ENCODE assay signal across 1 cellular context in genomic region chr1:27668808-27669723, GRCh38.
TF ChIP-seq lines count a peak whose summit lies in the region.

No MANE protein-coding gene starts in this region.

TF ChIP-seq in HepG2, 621 proteins besides CTCF, POLR2A, EP300 and RAD21 (continued from another document and continues in another):
- peak; percentile 78 for TF ChIP-seq ZNF687 (CRISPR knock-in tag; IDR thresholded peaks at IDR 0.05)
- no peak for TF ChIP-seq TEAD2 (CRISPR knock-in tag; IDR thresholded peaks at IDR 0.05)
- TF ChIP-seq MIER3 (CRISPR knock-in tag; IDR thresholded peaks at IDR 0.05; ENCODE audit: borderline replicate concordance) = no peak
- no peak for TF ChIP-seq USF2 (IDR thresholded peaks at IDR 0.05; ENCODE audit: low read depth, low read length)
- TF ChIP-seq USF2 (CRISPR knock-in tag; IDR thresholded peaks at IDR 0.05; ENCODE audit: borderline replicate concordance) = no peak
- peak; percentile 84 for TF ChIP-seq STAG1 (CRISPR knock-in tag; IDR thresholded peaks at IDR 0.05)
- TF ChIP-seq ARID3A (IDR thresholded peaks at IDR 0.05; ENCODE audit: low read depth, low read length) = no peak
- peak; percentile 45 for TF ChIP-seq MNT (IDR thresholded peaks at IDR 0.05)
- TF ChIP-seq ZNF598 (CRISPR knock-in tag; IDR thresholded peaks at IDR 0.05; ENCODE audit: borderline replicate concordance) = peak; percentile 46; the same call in 1 of the 2 replicates
- TF ChIP-seq CEBPG (CRISPR knock-in tag; IDR thresholded peaks at IDR 0.05) = no peak
- 0 out of 2 replicates have a peak, but pooled peaks have one; percentile 42 for TF ChIP-seq HOXA5 (CRISPR knock-in tag; IDR thresholded peaks at IDR 0.05)
- 0 out of 2 replicates have a peak, but pooled peaks have one; percentile 27 for TF ChIP-seq YEATS4 (CRISPR knock-in tag; IDR thresholded peaks at IDR 0.05; ENCODE audit: borderline replicate concordance)
- TF ChIP-seq MEIS1 (CRISPR knock-in tag; IDR thresholded peaks at IDR 0.05; ENCODE audit: borderline replicate concordance) = no peak
- peak; percentile 78; the same call in 1 of the 2 replicates for TF ChIP-seq ZNF441 (CRISPR knock-in tag; IDR thresholded peaks at IDR 0.05; ENCODE audit: borderline replicate concordance)
- TF ChIP-seq TBL1XR1 (IDR thresholded peaks at IDR 0.05; ENCODE audit: borderline replicate concordance, low read length, partially characterized antibody) = no peak
- TF ChIP-seq SMYD3 (CRISPR knock-in tag; IDR thresholded peaks at IDR 0.05) = no peak
- TF ChIP-seq TBX2 (CRISPR knock-in tag; IDR thresholded peaks at IDR 0.05; ENCODE audit: borderline replicate concordance) = 0 out of 2 replicates have a peak, but pooled peaks have one; percentile 19
- 0 out of 2 replicates have a peak, but pooled peaks have one; percentile 34 for TF ChIP-seq ARID5B (CRISPR knock-in tag; IDR thresholded peaks at IDR 0.05)
- no peak for TF ChIP-seq XBP1 (CRISPR knock-in tag; IDR thresholded peaks at IDR 0.05)
- no peak for TF ChIP-seq HHEX (CRISPR knock-in tag; IDR thresholded peaks at IDR 0.05)
- TF ChIP-seq POLR2G (IDR thresholded peaks at IDR 0.05; ENCODE audit: low read depth, low read length) = no peak
- TF ChIP-seq RFXAP (CRISPR knock-in tag; IDR thresholded peaks at IDR 0.05; ENCODE audit: borderline replicate concordance) = no peak
- TF ChIP-seq ZNF776 (CRISPR knock-in tag; IDR thresholded peaks at IDR 0.05) = no peak
- TF ChIP-seq ZNF792 (CRISPR knock-in tag; IDR thresholded peaks at IDR 0.05) = no peak
- no peak for TF ChIP-seq ZNF7 (CRISPR knock-in tag; IDR thresholded peaks at IDR 0.05)
- TF ChIP-seq ZC3H13 (CRISPR knock-in tag; IDR thresholded peaks at IDR 0.05) = no peak
- no peak for TF ChIP-seq NFIB (CRISPR knock-in tag; IDR thresholded peaks at IDR 0.05; ENCODE audit: borderline replicate concordance)
- TF ChIP-seq ZNF281 (CRISPR knock-in tag; IDR thresholded peaks at IDR 0.05; ENCODE audit: borderline replicate concordance) = peak; percentile 5; the same call in 1 of the 2 replicates
- TF ChIP-seq NRL (CRISPR knock-in tag; IDR thresholded peaks at IDR 0.05; ENCODE audit: borderline replicate concordance) = no peak
- TF ChIP-seq ZNF674 (CRISPR knock-in tag; IDR thresholded peaks at IDR 0.05; ENCODE audit: low read depth) = no peak
- no peak for TF ChIP-seq ZNF337 (CRISPR knock-in tag; IDR thresholded peaks at IDR 0.05; ENCODE audit: borderline replicate concordance, low read depth)
- TF ChIP-seq HDAC2 (CRISPR knock-in tag; IDR thresholded peaks at IDR 0.05) = no peak
- peak; percentile 11; the same call in 1 of the 2 replicates for TF ChIP-seq PITX1 (CRISPR knock-in tag; IDR thresholded peaks at IDR 0.05)
- no peak for TF ChIP-seq ZNF761 (CRISPR knock-in tag; conservative IDR thresholded peaks at IDR 0.05)
- TF ChIP-seq MTA1 (CRISPR knock-in tag; IDR thresholded peaks at IDR 0.05; ENCODE audit: borderline replicate concordance) = no peak
- TF ChIP-seq KDM2A (CRISPR knock-in tag; IDR thresholded peaks at IDR 0.05; ENCODE audit: borderline replicate concordance, low read depth) = peak; percentile 82; the same call in 1 of the 2 replicates
- TF ChIP-seq MYC (CRISPR knock-in tag; IDR thresholded peaks at IDR 0.05; ENCODE audit: borderline replicate concordance) = peak; percentile 29; the same call in 1 of the 2 replicates
- no peak for TF ChIP-seq ZNF562 (CRISPR knock-in tag; IDR thresholded peaks at IDR 0.05; ENCODE audit: borderline replicate concordance)
- TF ChIP-seq SAP130 (CRISPR knock-in tag; IDR thresholded peaks at IDR 0.05; ENCODE audit: low read depth) = peak; percentile 52; the same call in 1 of the 2 replicates
- TF ChIP-seq ZBTB1 (CRISPR knock-in tag; IDR thresholded peaks at IDR 0.05; ENCODE audit: borderline replicate concordance) = no peak
- TF ChIP-seq FOXA1 (IDR thresholded peaks at IDR 0.05) = no peak
- TF ChIP-seq FOXA1 (CRISPR knock-in tag; IDR thresholded peaks at IDR 0.05) = no peak
- TF ChIP-seq DMAP1 (CRISPR knock-in tag; IDR thresholded peaks at IDR 0.05) = no peak
- TF ChIP-seq HOMEZ (CRISPR knock-in tag; IDR thresholded peaks at IDR 0.05; ENCODE audit: low read depth) = no peak
- TF ChIP-seq PHB2 (IDR thresholded peaks at IDR 0.05; ENCODE audit: partially characterized antibody) = no peak
- peak; percentile 67; the same call in 1 of the 2 replicates for TF ChIP-seq NFKB2 (CRISPR knock-in tag; IDR thresholded peaks at IDR 0.05; ENCODE audit: borderline replicate concordance)
- TF ChIP-seq NFRKB (IDR thresholded peaks at IDR 0.05) = no peak
- TF ChIP-seq ZNF782 (CRISPR knock-in tag; IDR thresholded peaks at IDR 0.05; ENCODE audit: borderline replicate concordance) = no peak
- TF ChIP-seq ZBTB38 (CRISPR knock-in tag; IDR thresholded peaks at IDR 0.05) = no peak; the same call in 1 of the 2 replicates
- TF ChIP-seq HNRNPK (IDR thresholded peaks at IDR 0.05; ENCODE audit: low read depth, low read length, poor library complexity, severe bottlenecking) = no peak
- TF ChIP-seq HOXD1 (CRISPR knock-in tag; IDR thresholded peaks at IDR 0.05) = no peak
